ENCODE assay signal across 9 cellular contexts in the genomic region with DNA sequence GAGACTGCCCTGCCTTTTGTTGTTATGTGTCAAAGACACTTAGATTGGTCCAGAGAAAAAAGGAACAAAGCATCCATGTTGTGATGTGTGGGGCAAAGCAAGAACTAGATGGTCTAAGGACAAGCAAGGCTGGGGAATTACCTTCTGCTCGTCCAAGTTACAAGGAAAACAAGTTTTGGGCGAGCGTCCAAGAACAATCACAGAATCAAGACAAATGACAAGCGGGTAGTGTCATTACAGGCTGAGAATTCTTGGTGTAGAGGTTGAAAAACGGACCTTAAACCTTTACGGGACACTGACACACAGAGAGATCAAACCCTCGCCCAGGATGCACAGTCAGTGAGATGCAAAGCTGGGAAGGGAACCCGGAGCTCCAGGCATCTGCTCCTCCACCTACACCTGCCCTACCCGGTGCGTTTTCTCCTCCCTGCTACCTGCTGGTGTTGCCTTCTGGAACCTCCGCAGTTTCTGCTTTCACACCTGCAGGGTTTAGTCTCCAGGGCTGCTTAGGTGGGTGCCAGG. TPM values are rescaled to one million over a fixed set of nuclear protein-coding genes. Genes with fewer than 3 reads are reported as not detected.
DNase-seq lines count a peak whose midpoint lies in the region; ATAC-seq, FAIRE-seq and TF ChIP-seq lines count a peak whose summit lies in the region.
"Had no signal": no experiment of that assay in that cellular context is flagged by ENCODE, and none has a peak within 500 bp of the region (broad histone marks: within the 10 kb centered on the region; RNA-seq: fewer than 3 reads in every experiment).

No MANE protein-coding gene starts in this region.

- dilution Hi-C loops in keratinocyte (cut with MboI; ENCODE audit: extremely low pct_ligation_motif_present, low sequenced_read_pairs), result no loop called here

- intact Hi-C loops in activated T-helper 1 cell treated with anti-CD3 and anti-CD28 coated beads, Interleukin-12 subunit alpha, Interleukin-12 subunit beta, Interleukin-2, Interleukin-4 antibody, amounts not matched to agents 30 ng/mL and 10 ng/mL and 1 ng/mL, durations not matched to agents 14 hours and 24 hours and 36 hours (cut with micrococcal nuclease), result loop anchor here (1.0 to 2.0 kb wide), 12 partner anchors 11 to 173 kb away; partner anchors contain the start of genes ERVK3-1, RPS5, ZBTB45 and ZNF132
- intact Hi-C loops in posterior vena cava (cut with DNase I), result no loop called here

- H3K9me3 ChIP-seq in keratinocyte (ENCODE audit: control insufficient read depth, low read depth, low read length), result peaks cover 2% of the 10 kb centered on the region
- no peaks in the 10 kb centered on the region for H3K9me3 ChIP-seq in stomach smooth muscle (ENCODE audit: control insufficient read depth in 2 of 2, low read length in 2 of 2)

- H3K4me3 ChIP-seq in GM12864 (ENCODE audit: low read depth, low read length), result peak overlapping the region; percentile 71
- peak overlapping the region; percentile 81 to 91 (median 82) for H3K4me3 ChIP-seq in keratinocyte (ENCODE audit: control insufficient read depth in 2 of 3, extremely low read depth in 1 of 3, insufficient read depth in 2 of 3, low read depth in 1 of 3, low read length in 3 of 3)
- H3K4me3 ChIP-seq in stomach smooth muscle (ENCODE audit: low read length in 2 of 2), result peak overlapping the region; percentile 66 to 87

- H3K4me1 ChIP-seq in keratinocyte (ENCODE audit: control insufficient read depth, extremely low read depth, insufficient read depth, low read length) (peaks cover 11% of the 10 kb centered on the region), stomach smooth muscle (ENCODE audit: control insufficient read depth, insufficient read depth, low read length) (peaks cover 6% of the 10 kb centered on the region)

- H3K9ac ChIP-seq in keratinocyte (ENCODE audit: control insufficient read depth, extremely low read depth, insufficient read depth, low read length) (peak overlapping the region; percentile 75), stomach smooth muscle (ENCODE audit: low read length in 2 of 2) (peak overlapping the region in 1 of 2 donors; percentile 77)

- H4K20me1 ChIP-seq in keratinocyte (ENCODE audit: control insufficient read depth, extremely low read depth, insufficient read depth, low read length), result no peaks in the 10 kb centered on the region

- no peaks in the 10 kb centered on the region for H3K9me1 ChIP-seq in keratinocyte (ENCODE audit: control insufficient read depth, extremely low read depth, insufficient read depth, low read length)

- H3K27ac Mint-ChIP-seq in activated T-helper 1 cell treated with anti-CD3 and anti-CD28 coated beads, Interleukin-12 subunit alpha, Interleukin-12 subunit beta, Interleukin-2, Interleukin-4 antibody, amounts not matched to agents 30 ng/mL and 10 ng/mL and 1 ng/mL, durations not matched to agents 14 hours and 24 hours and 36 hours, result peak overlapping the region; percentile 46

- DNase-seq in GM12864 (ENCODE audit: low read depth), result no peak
- DNase-seq in activated T-helper 1 cell treated with anti-CD3 and anti-CD28 coated beads, Interleukin-12 subunit alpha, Interleukin-12 subunit beta, Interleukin-2, Interleukin-4 antibody, amounts not matched to agents 30 ng/mL and 10 ng/mL and 1 ng/mL, durations not matched to agents 14 hours and 24 hours and 36 hours (ENCODE audit: low spot score), result no peak
- no peak for DNase-seq in keratinocyte (ENCODE audit: low read depth, low spot score)
- DNase-seq in T1000 (lab: John Stamatoyannopoulos, UW), result no peak
- no peak for DNase-seq in posterior vena cava (ENCODE audit: low spot score)

- TF ChIP-seq CTCF in GM12864 (IDR thresholded peaks at IDR 0.05; ENCODE audit: low read depth, low read length, missing control alignments) (no peak), keratinocyte (optimal IDR thresholded peaks at IDR 0.05 in 1 of 3, IDR thresholded peaks at IDR 0.05 in 1 of 3, conservative IDR thresholded peaks at IDR 0.05 in 1 of 3; ENCODE audit: extremely low read depth in 1 of 3, insufficient read depth in 2 of 3, low read length in 3 of 3) (no peak)

- H3K9me3 Mint-ChIP-seq in activated T-helper 1 cell treated with anti-CD3 and anti-CD28 coated beads, Interleukin-12 subunit alpha, Interleukin-12 subunit beta, Interleukin-2, Interleukin-4 antibody, amounts not matched to agents 30 ng/mL and 10 ng/mL and 1 ng/mL, durations not matched to agents 14 hours and 24 hours and 36 hours, result peaks cover 19% of the 10 kb centered on the region

- H3K27me3 ChIP-seq in keratinocyte (ENCODE audit: control insufficient read depth, extremely low read depth, insufficient read depth, low read length) (no peaks in the 10 kb centered on the region), stomach smooth muscle (ENCODE audit: control insufficient read depth in 1 of 2, insufficient read depth in 2 of 2, low read length in 2 of 2) (no peaks in the 10 kb centered on the region)

- peak overlapping the region; percentile 96 for H2AFZ ChIP-seq in keratinocyte (ENCODE audit: control insufficient read depth, low read length)

- no peak for FAIRE-seq in keratinocyte (lab: Jason Lieb, UNC)
- FAIRE-seq: TTC549 had no signal

- H3K36me3 ChIP-seq in keratinocyte (ENCODE audit: control insufficient read depth in 2 of 2, extremely low read depth in 1 of 2, insufficient read depth in 2 of 2, low read length in 2 of 2), result peaks cover 6 to 7% of the 10 kb centered on the region in 2 experiments
- peaks cover 0 to 6% of the 10 kb centered on the region in 2 donors for H3K36me3 ChIP-seq in stomach smooth muscle (ENCODE audit: control insufficient read depth in 2 of 2, insufficient read depth in 2 of 2, low read length in 2 of 2)

- H3K4me3 Mint-ChIP-seq in activated T-helper 1 cell treated with anti-CD3 and anti-CD28 coated beads, Interleukin-12 subunit alpha, Interleukin-12 subunit beta, Interleukin-2, Interleukin-4 antibody, amounts not matched to agents 30 ng/mL and 10 ng/mL and 1 ng/mL, durations not matched to agents 14 hours and 24 hours and 36 hours, result peak overlapping the region; percentile 85

- H3K27ac ChIP-seq in keratinocyte (ENCODE audit: control insufficient read depth, insufficient read depth, low read length) (no peak overlapping the region), stomach smooth muscle (ENCODE audit: low read length) (no peak overlapping the region)

- H3K4me1 Mint-ChIP-seq in activated T-helper 1 cell treated with anti-CD3 and anti-CD28 coated beads, Interleukin-12 subunit alpha, Interleukin-12 subunit beta, Interleukin-2, Interleukin-4 antibody, amounts not matched to agents 30 ng/mL and 10 ng/mL and 1 ng/mL, durations not matched to agents 14 hours and 24 hours and 36 hours (ENCODE audit: low read depth), result peaks cover 18% of the 10 kb centered on the region

- H3K36me3 Mint-ChIP-seq in activated T-helper 1 cell treated with anti-CD3 and anti-CD28 coated beads, Interleukin-12 subunit alpha, Interleukin-12 subunit beta, Interleukin-2, Interleukin-4 antibody, amounts not matched to agents 30 ng/mL and 10 ng/mL and 1 ng/mL, durations not matched to agents 14 hours and 24 hours and 36 hours (ENCODE audit: low read depth), result peaks cover 7% of the 10 kb centered on the region

- ATAC-seq in HG02973 (IDR thresholded peaks at IDR 0.05; ENCODE audit: unreplicated experiment) (peak; percentile 7), HG03045 (IDR thresholded peaks at IDR 0.05; ENCODE audit: unreplicated experiment) (no peak)

- H3K4me2 ChIP-seq in keratinocyte (ENCODE audit: control insufficient read depth, extremely low read depth, insufficient read depth, low read depth, low read length), result peak overlapping the region; percentile 97

- H3K27me3 Mint-ChIP-seq in activated T-helper 1 cell treated with anti-CD3 and anti-CD28 coated beads, Interleukin-12 subunit alpha, Interleukin-12 subunit beta, Interleukin-2, Interleukin-4 antibody, amounts not matched to agents 30 ng/mL and 10 ng/mL and 1 ng/mL, durations not matched to agents 14 hours and 24 hours and 36 hours (ENCODE audit: insufficient read depth), result peaks cover 7% of the 10 kb centered on the region

- no peaks in the 10 kb centered on the region for H3K79me2 ChIP-seq in keratinocyte (ENCODE audit: control insufficient read depth, insufficient read depth, low read length)

RNA-seq across cellular contexts. Expression of gene ZNF324B, which starts 0.5 kb away (rescaled TPM):
- total RNA-seq in activated T-helper 1 cell treated with anti-CD3 and anti-CD28 coated beads, Interleukin-12 subunit alpha, Interleukin-12 subunit beta, Interleukin-2, Interleukin-4 antibody, amounts not matched to agents 30 ng/mL and 10 ng/mL and 1 ng/mL, durations not matched to agents 14 hours and 24 hours and 36 hours, result 14.3 and 15.1 TPM in 2 replicates
- 2.0 to 3.5 TPM (median 2.5 TPM) in 3 replicates for polyA plus RNA-seq in keratinocyte
- polyA plus RNA-seq in keratinocyte (2011; ENCODE audit: low read depth), result 3.0 TPM
- polyA plus RNA-seq in keratinocyte (2011; cell fraction: cytosol; rRNA removed), result 1.1 and 1.7 TPM in 2 replicates
- polyA plus RNA-seq in keratinocyte (2011; cell fraction: nucleus; rRNA removed), result 5.1 and 5.6 TPM in 2 replicates
- polyA plus RNA-seq in keratinocyte (2012; ENCODE audit: low replicate concordance), result 3.1 TPM in 2 replicates
- 4.2 to 7.2 TPM (median 5.7 TPM) in 3 replicates for polyA minus RNA-seq in keratinocyte
- polyA minus RNA-seq in keratinocyte (2011; cell fraction: cytosol; rRNA and poly(A)+ RNA removed), result 4.4 TPM
- polyA minus RNA-seq in keratinocyte (2011; cell fraction: nucleus; rRNA and poly(A)+ RNA removed), result 7.9 and 9.9 TPM in 2 replicates
- total RNA-seq in posterior vena cava, result 1 to 10 TPM; 5.1 to 5.4 TPM

RNA-seq across cellular contexts. Expression of gene ZNF132, which starts 10.9 kb away (rescaled TPM):
- total RNA-seq in activated T-helper 1 cell treated with anti-CD3 and anti-CD28 coated beads, Interleukin-12 subunit alpha, Interleukin-12 subunit beta, Interleukin-2, Interleukin-4 antibody, amounts not matched to agents 30 ng/mL and 10 ng/mL and 1 ng/mL, durations not matched to agents 14 hours and 24 hours and 36 hours, result 3.4 and 3.5 TPM in 2 replicates
- polyA plus RNA-seq in keratinocyte, result 1.5 to 2.1 TPM (median 1.6 TPM) in 3 replicates
- 0.25 TPM for polyA plus RNA-seq in keratinocyte (2011; ENCODE audit: low read depth)
- 0.48 and 0.95 TPM in 2 replicates for polyA plus RNA-seq in keratinocyte (2011; cell fraction: cytosol; rRNA removed)
- 2.1 and 2.2 TPM in 2 replicates for polyA plus RNA-seq in keratinocyte (2011; cell fraction: nucleus; rRNA removed)
- polyA plus RNA-seq in keratinocyte (2012; ENCODE audit: low replicate concordance), result 1.6 and 2.6 TPM in 2 replicates
- 1.9 to 5.9 TPM (median 4.0 TPM) in 3 replicates for polyA minus RNA-seq in keratinocyte
- 3.5 TPM for polyA minus RNA-seq in keratinocyte (2011; cell fraction: cytosol; rRNA and poly(A)+ RNA removed)
- 3.0 and 5.0 TPM in 2 replicates for polyA minus RNA-seq in keratinocyte (2011; cell fraction: nucleus; rRNA and poly(A)+ RNA removed)
- 1 to 10 TPM; 2.9 to 3.8 TPM for total RNA-seq in posterior vena cava

RNA-seq across cellular contexts. Expression of gene ZNF324, which starts 16.0 kb away (rescaled TPM):
- total RNA-seq in activated T-helper 1 cell treated with anti-CD3 and anti-CD28 coated beads, Interleukin-12 subunit alpha, Interleukin-12 subunit beta, Interleukin-2, Interleukin-4 antibody, amounts not matched to agents 30 ng/mL and 10 ng/mL and 1 ng/mL, durations not matched to agents 14 hours and 24 hours and 36 hours, result 12.8 and 15.5 TPM in 2 replicates
- 5.0 to 10.8 TPM (median 6.6 TPM) in 3 replicates for polyA plus RNA-seq in keratinocyte
- 1.2 TPM for polyA plus RNA-seq in keratinocyte (2011; ENCODE audit: low read depth)
- 3.1 and 5.8 TPM in 2 replicates for polyA plus RNA-seq in keratinocyte (2011; cell fraction: cytosol; rRNA removed)
- polyA plus RNA-seq in keratinocyte (2011; cell fraction: nucleus; rRNA removed), result 15.1 and 16.2 TPM in 2 replicates
- polyA plus RNA-seq in keratinocyte (2012; ENCODE audit: low replicate concordance), result 6.7 and 7.9 TPM in 2 replicates
- polyA minus RNA-seq in keratinocyte, result 8.1 to 14.9 TPM (median 9.4 TPM) in 3 replicates
- polyA minus RNA-seq in keratinocyte (2011; cell fraction: cytosol; rRNA and poly(A)+ RNA removed), result 17.1 TPM
- polyA minus RNA-seq in keratinocyte (2011; cell fraction: nucleus; rRNA and poly(A)+ RNA removed), result 24.0 and 25.9 TPM in 2 replicates
- 1 to 10 TPM; 7.0 to 7.8 TPM for total RNA-seq in posterior vena cava

RNA-seq across cellular contexts. Expression of gene ZNF446, which starts 25.3 kb away (rescaled TPM):
- total RNA-seq in activated T-helper 1 cell treated with anti-CD3 and anti-CD28 coated beads, Interleukin-12 subunit alpha, Interleukin-12 subunit beta, Interleukin-2, Interleukin-4 antibody, amounts not matched to agents 30 ng/mL and 10 ng/mL and 1 ng/mL, durations not matched to agents 14 hours and 24 hours and 36 hours, result 6.6 and 6.7 TPM in 2 replicates
- 2.1 to 4.7 TPM (median 2.7 TPM) in 3 replicates for polyA plus RNA-seq in keratinocyte
- polyA plus RNA-seq in keratinocyte (2011; ENCODE audit: low read depth), result 1.4 TPM
- 1.5 and 3.5 TPM in 2 replicates for polyA plus RNA-seq in keratinocyte (2011; cell fraction: cytosol; rRNA removed)
- polyA plus RNA-seq in keratinocyte (2011; cell fraction: nucleus; rRNA removed), result 6.4 and 9.9 TPM in 2 replicates
- polyA plus RNA-seq in keratinocyte (2012; ENCODE audit: low replicate concordance), result 3.7 and 3.9 TPM in 2 replicates
- 1.4 to 3.3 TPM (median 2.3 TPM) in 3 replicates for polyA minus RNA-seq in keratinocyte
- polyA minus RNA-seq in keratinocyte (2011; cell fraction: cytosol; rRNA and poly(A)+ RNA removed), result 2.1 TPM
- 4.5 and 5.7 TPM in 2 replicates for polyA minus RNA-seq in keratinocyte (2011; cell fraction: nucleus; rRNA and poly(A)+ RNA removed)
- total RNA-seq in posterior vena cava, result 1 to 10 TPM; 4.8 to 6.0 TPM

RNA-seq across cellular contexts. Expression of gene ZNF584, which starts 42.4 kb away (rescaled TPM):
- total RNA-seq in activated T-helper 1 cell treated with anti-CD3 and anti-CD28 coated beads, Interleukin-12 subunit alpha, Interleukin-12 subunit beta, Interleukin-2, Interleukin-4 antibody, amounts not matched to agents 30 ng/mL and 10 ng/mL and 1 ng/mL, durations not matched to agents 14 hours and 24 hours and 36 hours, result 17.8 and 20.6 TPM in 2 replicates
- 12.2 to 15.5 TPM (median 12.9 TPM) in 3 replicates for polyA plus RNA-seq in keratinocyte
- polyA plus RNA-seq in keratinocyte (2011; ENCODE audit: low read depth), result 8.2 TPM
- polyA plus RNA-seq in keratinocyte (2011; cell fraction: cytosol; rRNA removed), result 11.7 and 12.9 TPM in 2 replicates
- polyA plus RNA-seq in keratinocyte (2011; cell fraction: nucleus; rRNA removed), result 14.9 and 18.8 TPM in 2 replicates
- 9.0 and 11.5 TPM in 2 replicates for polyA plus RNA-seq in keratinocyte (2012; ENCODE audit: low replicate concordance)
- polyA minus RNA-seq in keratinocyte, result 13.8 to 17.3 TPM (median 15.1 TPM) in 3 replicates
- 15.0 TPM for polyA minus RNA-seq in keratinocyte (2011; cell fraction: cytosol; rRNA and poly(A)+ RNA removed)
- polyA minus RNA-seq in keratinocyte (2011; cell fraction: nucleus; rRNA and poly(A)+ RNA removed), result 11.8 and 15.0 TPM in 2 replicates
- total RNA-seq in posterior vena cava, result 10 to 100 TPM in 1 of 2 donors, 1 to 10 TPM in 1; 7.3 to 11.7 TPM
